In the genomic region with DNA sequence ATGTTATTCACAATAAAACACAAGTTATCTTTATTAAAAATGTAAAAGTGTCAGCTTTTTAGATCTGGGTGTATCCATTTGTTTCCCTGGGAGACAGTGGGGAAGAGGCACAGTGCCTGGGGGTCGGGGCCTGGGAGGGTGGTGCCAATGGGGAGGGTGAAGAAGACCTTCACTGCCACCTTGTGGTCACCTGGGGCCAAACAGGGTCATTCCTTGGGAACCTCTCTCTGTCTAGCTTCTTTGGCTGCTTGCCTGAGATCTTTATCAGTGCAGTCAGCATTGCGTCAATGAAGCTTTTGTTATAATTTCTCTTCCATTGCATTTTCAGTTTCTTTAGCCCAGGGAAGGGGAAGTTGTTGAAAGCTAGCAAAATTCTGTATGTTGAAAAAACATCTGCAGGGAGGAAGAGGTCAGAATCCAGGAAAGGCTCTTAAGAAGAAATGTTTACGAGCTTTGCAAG, we compare ENCODE assay signal across 8 cellular contexts. TPM values are rescaled to one million over a fixed set of nuclear protein-coding genes. Genes with fewer than 3 reads are reported as not detected.
DNase-seq lines count a peak whose midpoint lies in the region; ATAC-seq lines count a peak whose summit lies in the region.

No MANE protein-coding gene starts in this region.

- ATAC-seq in GM19372 (IDR thresholded peaks at IDR 0.05; ENCODE audit: low read depth, unreplicated experiment) = peak; percentile 67
- ATAC-seq in HG03460 (IDR thresholded peaks at IDR 0.05; ENCODE audit: unreplicated experiment) = peak; percentile 80
- ATAC-seq in activated CD8-positive, alpha-beta T cell treated with anti-CD3 and anti-CD28 coated beads, Interleukin-2, amount 10 ng/mL, durations not matched to agents 7 days and 5 days = peak; percentile 60
- ATAC-seq in aorta (ENCODE audit: low FRiP score) = no peak

- WGBS in aorta, 2 donors = 15 to 16% methylated on average over 3 of the region's 3 CpGs

- DNase-seq in COR-L47 (lab: John Stamatoyannopoulos, UW) (peak; percentile 84), NCI-H526 (lab: John Stamatoyannopoulos, UW) (peak; percentile 82 to 92), fibroblast of the conjunctiva (ENCODE audit: low read depth) (peak; percentile 22), nucleus accumbens (lab: John Stamatoyannopoulos, UW) (peak in 45 of 56 donors; percentile 4 to 74 (median 35)), aorta (no peak)
- peak; percentile 61 for DNase-seq in activated CD8-positive, alpha-beta T cell treated with anti-CD3 and anti-CD28 coated beads, Interleukin-2, amount 10 ng/mL, durations not matched to agents 7 days and 5 days

- H3K27ac Mint-ChIP-seq in activated CD8-positive, alpha-beta T cell treated with anti-CD3 and anti-CD28 coated beads, Interleukin-2, amount 10 ng/mL, durations not matched to agents 7 days and 5 days = no peak overlapping the region

- POLR2A ChIA-PET in activated CD8-positive, alpha-beta T cell treated with anti-CD3 and anti-CD28 coated beads, Interleukin-2, amount 10 ng/mL, durations not matched to agents 7 days and 5 days (lab: Charles Lee) = no interaction called here

- H3K9me3 ChIP-seq in aorta (ENCODE audit: control insufficient read depth, low read length) = peaks cover 1% of the 10 kb centered on the region

- H3K4me1 Mint-ChIP-seq in activated CD8-positive, alpha-beta T cell treated with anti-CD3 and anti-CD28 coated beads, Interleukin-2, amount 10 ng/mL, durations not matched to agents 7 days and 5 days (ENCODE audit: low read depth) = peaks cover 4% of the 10 kb centered on the region

- no peaks in the 10 kb centered on the region for H3K27me3 Mint-ChIP-seq in activated CD8-positive, alpha-beta T cell treated with anti-CD3 and anti-CD28 coated beads, Interleukin-2, amount 10 ng/mL, durations not matched to agents 7 days and 5 days (ENCODE audit: low read depth)

- no peaks in the 10 kb centered on the region for H3K36me3 Mint-ChIP-seq in activated CD8-positive, alpha-beta T cell treated with anti-CD3 and anti-CD28 coated beads, Interleukin-2, amount 10 ng/mL, durations not matched to agents 7 days and 5 days (ENCODE audit: low read depth)

- intact Hi-C loops in aorta (cut with DNase I) = no loop called here

- no peak overlapping the region for H3K4me3 ChIP-seq in aorta (ENCODE audit: low read length in 2 of 2)

- no peaks in the 10 kb centered on the region for H3K36me3 ChIP-seq in aorta (ENCODE audit: control insufficient read depth in 1 of 2, insufficient read depth in 2 of 2, low read length in 1 of 2)

- no peak overlapping the region for H3K27ac ChIP-seq in aorta (ENCODE audit: low read depth in 1 of 2, low read length in 2 of 2)

- no peaks in the 10 kb centered on the region for H3K9me3 Mint-ChIP-seq in activated CD8-positive, alpha-beta T cell treated with anti-CD3 and anti-CD28 coated beads, Interleukin-2, amount 10 ng/mL, durations not matched to agents 7 days and 5 days (ENCODE audit: insufficient read depth)

- no peaks in the 10 kb centered on the region for H3K27me3 ChIP-seq in aorta (ENCODE audit: control insufficient read depth in 1 of 2, insufficient read depth in 2 of 2, low read length in 1 of 2)

- CTCF ChIA-PET in activated CD8-positive, alpha-beta T cell treated with anti-CD3 and anti-CD28 coated beads, Interleukin-2, amount 10 ng/mL, durations not matched to agents 7 days and 5 days (lab: Charles Lee) = interaction anchor here (0.7 to 2.8 kb wide), 13 partner anchors 9 to 200 kb away, joined by 3 to 20 read pairs (median 3); no protein-coding TSS in a partner anchor

- H3K4me3 Mint-ChIP-seq in activated CD8-positive, alpha-beta T cell treated with anti-CD3 and anti-CD28 coated beads, Interleukin-2, amount 10 ng/mL, durations not matched to agents 7 days and 5 days = no peak overlapping the region

- no peaks in the 10 kb centered on the region for H3K4me1 ChIP-seq in aorta (ENCODE audit: control insufficient read depth in 1 of 2, insufficient read depth in 2 of 2, low read length in 2 of 2)

RNA-seq across cellular contexts. Expression of a gene that starts 39.1 kb away (rescaled TPM):
- total RNA-seq in activated CD8-positive, alpha-beta T cell treated with anti-CD3 and anti-CD28 coated beads, Interleukin-2, amount 10 ng/mL, durations not matched to agents 7 days and 5 days = not detected
- under 1 TPM in 1 of 2 donors, not detected in 1; 0.21 TPM for total RNA-seq in aorta
- polyA plus RNA-seq in aorta = not detected

Comparison
In these comparisons a context has a peak if more than half of its experiments do, and no peak if none do; other contexts are left out.
1. DNase-seq: peak in COR-L47 (single experiment), NCI-H526 (2 of 2), activated CD8-positive, alpha-beta T cell treated with anti-CD3 and anti-CD28 coated beads, Interleukin-2, amount 10 ng/mL, durations not matched to agents 7 days and 5 days (single experiment), fibroblast of the conjunctiva (single experiment) and nucleus accumbens (45 of 56); none in aorta (0 of 2).